Comparison of ENCODE assay signal across 9 cellular contexts in the genomic region with DNA sequence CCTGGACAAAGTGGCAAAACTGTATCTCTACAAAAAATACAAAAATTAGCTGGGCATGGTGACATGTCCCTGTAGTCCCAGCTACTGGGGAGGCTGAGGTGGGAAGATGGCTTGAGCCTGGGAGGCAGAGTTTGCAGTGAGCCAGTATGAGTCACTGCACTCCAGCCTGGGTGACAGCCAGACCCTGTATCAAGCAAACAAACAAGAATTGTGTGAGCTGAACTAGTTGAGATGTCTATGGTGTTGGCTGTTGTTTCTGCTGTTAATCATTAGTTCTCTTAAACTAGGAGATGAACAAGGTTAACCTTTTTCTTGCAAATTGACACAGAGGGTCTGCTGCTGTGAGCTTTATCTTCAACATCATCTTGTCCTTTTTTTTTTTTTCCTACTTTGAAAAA. TPM values are rescaled to one million over a fixed set of nuclear protein-coding genes. Genes with fewer than 3 reads are reported as not detected.
DNase-seq lines count a peak whose midpoint lies in the region; ATAC-seq and TF ChIP-seq lines count a peak whose summit lies in the region.
"Had no signal": no experiment of that assay in that cellular context is flagged by ENCODE, and none has a peak within 500 bp of the region (broad histone marks: within the 10 kb centered on the region; RNA-seq: fewer than 3 reads in every experiment).

No MANE protein-coding gene starts in this region.

- intact Hi-C loops in upper lobe of right lung (cut with DNase I): no loop called here

- peaks cover 6% of the 10 kb centered on the region for H3K36me3 ChIP-seq in upper lobe of right lung
- H3K36me3 ChIP-seq: Peyer's patch had no signal

- H3K9me3 ChIP-seq in upper lobe of right lung: no peaks in the 10 kb centered on the region
- H3K9me3 ChIP-seq: Peyer's patch had no signal

- ATAC-seq in upper lobe of right lung: peak; percentile 90
- ATAC-seq in GM21367 (IDR thresholded peaks at IDR 0.05; ENCODE audit: unreplicated experiment): no peak

- H3K4me1 ChIP-seq in upper lobe of right lung: peaks cover 25% of the 10 kb centered on the region

- peak; percentile 40 for DNase-seq in activated gamma-delta T cell treated with Interleukin-2 at 50 U/mL for 16 hours
- DNase-seq in activated gamma-delta T cell (lab: John Stamatoyannopoulos, UW): no peak
- DNase-seq in SW480 (ENCODE audit: low spot score): peak; percentile 17
- DNase-seq in fibroblast of the aortic adventitia (ENCODE audit: low read depth): peak; percentile 61
- DNase-seq in upper lobe of right lung: peak; percentile 78
- DNase-seq in 8988T: no peak
- no peak for DNase-seq in retina

- no peaks in the 10 kb centered on the region for H3K27me3 ChIP-seq in upper lobe of right lung
- H3K27me3 ChIP-seq: Peyer's patch had no signal

- H3K4me3 ChIP-seq in fibroblast of the aortic adventitia (ENCODE audit: low read depth, low read length) (no peak overlapping the region), upper lobe of right lung (no peak overlapping the region)
- H3K4me3 ChIP-seq: Peyer's patch had no signal

- TF ChIP-seq CTCF in fibroblast of the aortic adventitia (IDR thresholded peaks at IDR 0.05; ENCODE audit: insufficient read depth, low read length) (no peak), upper lobe of right lung (IDR thresholded peaks at IDR 0.05) (no peak)

- H3K27ac ChIP-seq in upper lobe of right lung: no peak overlapping the region
- H3K27ac ChIP-seq: Peyer's patch had no signal

RNA-seq across cellular contexts. Expression of a gene that starts 23.6 kb away (rescaled TPM):
- 7.7 and 13.6 TPM in 2 replicates for total RNA-seq in fibroblast of the aortic adventitia (ENCODE audit: low replicate concordance)
- 96.5 TPM for total RNA-seq in upper lobe of right lung

Comparison
In these comparisons a context has a peak if more than half of its experiments do, and no peak if none do; other contexts are left out.
1. DNase-seq: peak in activated gamma-delta T cell treated with Interleukin-2 at 50 U/mL for 16 hours (single experiment), SW480 (single experiment), fibroblast of the aortic adventitia (single experiment) and upper lobe of right lung (single experiment); none in activated gamma-delta T cell (single experiment), 8988T (single experiment) and retina (single experiment).